9 cellular contexts compared by ENCODE assay signal in the genomic region with DNA sequence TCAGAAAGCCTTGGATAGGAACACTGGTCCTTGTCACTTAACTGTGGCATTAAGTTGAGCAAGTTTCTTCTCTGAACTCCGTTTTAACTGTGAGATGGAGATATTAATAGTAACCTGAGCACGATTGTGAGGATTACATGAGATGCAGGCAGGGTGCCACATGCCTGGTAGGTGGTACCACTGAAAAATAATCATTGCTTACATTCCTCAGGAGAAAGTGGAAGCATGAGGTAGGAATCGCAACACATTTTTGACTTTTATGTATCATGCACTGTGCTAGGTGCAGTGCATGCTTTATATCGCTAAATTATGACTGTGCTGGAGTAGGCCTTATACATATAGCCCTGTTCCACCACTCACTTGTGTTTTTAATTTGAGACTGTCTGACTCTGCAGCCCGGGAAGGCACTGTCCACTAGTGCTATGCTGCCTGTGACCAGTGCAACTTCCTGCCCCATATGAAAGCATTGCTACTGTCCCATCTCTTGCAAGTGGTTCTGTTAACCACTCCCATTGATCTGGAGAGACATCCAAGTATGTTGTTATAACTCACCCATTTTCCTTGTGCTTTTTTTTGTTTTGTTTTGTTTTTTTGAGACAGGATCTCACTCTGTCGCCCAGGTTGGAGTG. TPM values are rescaled to one million over a fixed set of nuclear protein-coding genes. Genes with fewer than 3 reads are reported as not detected.
A peak's percentile ranks its signal among the peaks of the same experiment; 100 is the strongest.
DNase-seq lines count a peak whose midpoint lies in the region; ATAC-seq and TF ChIP-seq lines count a peak whose summit lies in the region.
"Had no signal": no experiment of that assay in that cellular context is flagged by ENCODE, and none has a peak within 500 bp of the region (broad histone marks: within the 10 kb centered on the region; RNA-seq: fewer than 3 reads in every experiment).

No MANE protein-coding gene starts in this region.

- H3K9me3 Mint-ChIP-seq in activated naive CD8-positive, alpha-beta T cell treated with anti-CD3 and anti-CD28 coated beads, Interleukin-2, amount 10 ng/mL, durations not matched to agents 7 days and 5 days, result no peaks in the 10 kb centered on the region
- H3K9me3 Mint-ChIP-seq in immature natural killer cell, result no peaks in the 10 kb centered on the region

- H3K9me3 ChIP-seq in SK-N-SH (no peaks in the 10 kb centered on the region), subcutaneous abdominal adipose tissue (ENCODE audit: control insufficient read depth in 5 of 5, low read length in 5 of 5) (no peaks in the 10 kb centered on the region)

- H3K4me2 ChIP-seq in SK-N-SH, result peak overlapping the region; percentile 92

- H4K20me1 ChIP-seq in SK-N-SH (ENCODE audit: insufficient read depth), result no peaks in the 10 kb centered on the region

- peak overlapping the region; percentile 91 for H3K9ac ChIP-seq in SK-N-SH
- peak overlapping the region; percentile 91 to 99 (median 97) for H3K9ac ChIP-seq in subcutaneous abdominal adipose tissue (ENCODE audit: low read length in 5 of 5)

- in situ Hi-C loops in GM13977 (cut with MboI; ENCODE audit: low pct_unique_long_range_greater_than_20kb, low sequenced_read_pairs, unreplicated experiment), result no loop called here

- POLR2A ChIA-PET in SK-N-SH (lab: Yijun Ruan, JAX), result no interaction called here
- POLR2A ChIA-PET in activated naive CD8-positive, alpha-beta T cell treated with anti-CD3 and anti-CD28 coated beads, Interleukin-2, amount 10 ng/mL, durations not matched to agents 7 days and 5 days (lab: Charles Lee), result no interaction called here

- no peaks in the 10 kb centered on the region for H3K9me2 ChIP-seq in SK-N-SH

- peaks cover 10 to 25% of the 10 kb centered on the region in 2 experiments for H3K36me3 ChIP-seq in SK-N-SH (replicated peaks in 1 of 2; ENCODE audit: control insufficient read depth in 1 of 2, insufficient read depth in 2 of 2, low read length in 1 of 2)
- peaks cover 3 to 21% (median 16%) of the 10 kb centered on the region in 5 donors for H3K36me3 ChIP-seq in subcutaneous abdominal adipose tissue (ENCODE audit: control insufficient read depth in 5 of 5, insufficient read depth in 5 of 5, low read length in 5 of 5)

- no peak for TF ChIP-seq RAD21 in SK-N-SH (IDR thresholded peaks at IDR 0.05; ENCODE audit: low read length)

- peak overlapping the region; percentile 84 to 89 for H3K4me3 ChIP-seq in SK-N-SH (ENCODE audit: low read depth in 2 of 2, low read length in 1 of 2)
- peak overlapping the region; percentile 96 to 100 (median 99) for H3K4me3 ChIP-seq in subcutaneous abdominal adipose tissue (ENCODE audit: low read depth in 1 of 5, low read length in 5 of 5)

- CTCF ChIA-PET in SK-N-SH (lab: Yijun Ruan, JAX), result no interaction called here

- H3K27me3 Mint-ChIP-seq in activated naive CD8-positive, alpha-beta T cell treated with anti-CD3 and anti-CD28 coated beads, Interleukin-2, amount 10 ng/mL, durations not matched to agents 7 days and 5 days, result no peaks in the 10 kb centered on the region
- H3K27me3 Mint-ChIP-seq in immature natural killer cell (ENCODE audit: low read depth in 3 of 3), result peaks cover 0 to 3% (median 0%) of the 10 kb centered on the region in 3 donors

- peak overlapping the region; percentile 90 for H3K27ac Mint-ChIP-seq in activated naive CD8-positive, alpha-beta T cell treated with anti-CD3 and anti-CD28 coated beads, Interleukin-2, amount 10 ng/mL, durations not matched to agents 7 days and 5 days
- H3K27ac Mint-ChIP-seq in immature natural killer cell, result peak overlapping the region; percentile 94 to 99 (median 98)

- H3K4me1 ChIP-seq in SK-N-SH (ENCODE audit: control insufficient read depth in 1 of 2, insufficient read depth in 2 of 2, low read depth in 1 of 2, low read length in 1 of 2) (peaks cover 2 to 15% of the 10 kb centered on the region in 2 experiments; a peak in 2 of 4 replicates), subcutaneous abdominal adipose tissue (ENCODE audit: control insufficient read depth in 5 of 5, insufficient read depth in 5 of 5, low read length in 5 of 5) (peaks cover 6 to 33% (median 24%) of the 10 kb centered on the region in 5 donors)

- H3K79me2 ChIP-seq in SK-N-SH (ENCODE audit: insufficient read depth), result peaks cover 47% of the 10 kb centered on the region

- peak overlapping the region; percentile 91 for H3K4me3 Mint-ChIP-seq in activated naive CD8-positive, alpha-beta T cell treated with anti-CD3 and anti-CD28 coated beads, Interleukin-2, amount 10 ng/mL, durations not matched to agents 7 days and 5 days
- peak overlapping the region; percentile 98 to 100 (median 99) for H3K4me3 Mint-ChIP-seq in immature natural killer cell

- ATAC-seq in SK-N-SH treated with all-trans-retinoic acid at 6 μM for 48 hours (no peak), HG03469 (IDR thresholded peaks at IDR 0.05; ENCODE audit: unreplicated experiment) (no peak)
- no peak for ATAC-seq in activated naive CD8-positive, alpha-beta T cell treated with anti-CD3 and anti-CD28 coated beads, Interleukin-2, amount 10 ng/mL, durations not matched to agents 7 days and 5 days (ENCODE audit: low read depth)

- peaks cover 5% of the 10 kb centered on the region for H3F3A ChIP-seq in SK-N-SH (replicated peaks; ENCODE audit: insufficient read depth)

- H3K27me3 ChIP-seq in SK-N-SH (ENCODE audit: insufficient read depth), result no peaks in the 10 kb centered on the region
- no peaks in the 10 kb centered on the region for H3K27me3 ChIP-seq in subcutaneous abdominal adipose tissue (ENCODE audit: control insufficient read depth in 5 of 5, insufficient read depth in 4 of 5, low read length in 5 of 5)

- DNase-seq in SK-N-SH (no peak), immature natural killer cell (no peak), LoVo (ENCODE audit: low spot score) (no peak), GM13977 (ENCODE audit: low spot score) (no peak)
- no peak for DNase-seq in activated naive CD8-positive, alpha-beta T cell treated with anti-CD3 and anti-CD28 coated beads, Interleukin-2, amount 10 ng/mL, durations not matched to agents 7 days and 5 days

- no peak for TF ChIP-seq EP300 in SK-N-SH (IDR thresholded peaks at IDR 0.05; ENCODE audit: borderline replicate concordance in 1 of 2, low read depth in 1 of 2, low read length in 1 of 2)

- H3K4me1 Mint-ChIP-seq in activated naive CD8-positive, alpha-beta T cell treated with anti-CD3 and anti-CD28 coated beads, Interleukin-2, amount 10 ng/mL, durations not matched to agents 7 days and 5 days, result peaks cover 24% of the 10 kb centered on the region
- H3K4me1 Mint-ChIP-seq in immature natural killer cell, result peaks cover 36 to 49% of the 10 kb centered on the region in 2 donors

- TF ChIP-seq CTCF in SK-N-SH (IDR thresholded peaks at IDR 0.05), result no peak
- TF ChIP-seq CTCF in GM13977 (IDR thresholded peaks at IDR 0.05; ENCODE audit: extremely low read depth, insufficient read depth, missing control alignments), result no peak

- 50% methylated on average over 6 of the region's 6 CpGs for WGBS in SK-N-SH (ENCODE audit: low lambda C conversion rate)

- H3K27ac ChIP-seq in SK-N-SH (ENCODE audit: low read depth in 2 of 2, low read length in 1 of 2) (peak overlapping the region in 1 of 2 experiments; percentile 73; a peak in 1 of 4 replicates), subcutaneous abdominal adipose tissue (ENCODE audit: low read depth, low read length) (no peak overlapping the region)

- H3K36me3 Mint-ChIP-seq in activated naive CD8-positive, alpha-beta T cell treated with anti-CD3 and anti-CD28 coated beads, Interleukin-2, amount 10 ng/mL, durations not matched to agents 7 days and 5 days, result peaks cover 21% of the 10 kb centered on the region
- H3K36me3 Mint-ChIP-seq in immature natural killer cell, result no peaks in the 10 kb centered on the region

- H2AFZ ChIP-seq in SK-N-SH (ENCODE audit: low read depth), result no peak overlapping the region

TF ChIP-seq in SK-N-SH, 30 proteins besides CTCF, POLR2A, EP300 and RAD21 (continues in another document):
- TF ChIP-seq MXI1 (IDR thresholded peaks at IDR 0.05; ENCODE audit: low read depth, low read length), result no peak
- no peak for TF ChIP-seq GABPA (IDR thresholded peaks at IDR 0.05; ENCODE audit: low read depth)
- TF ChIP-seq USF2 (IDR thresholded peaks at IDR 0.05; ENCODE audit: borderline replicate concordance, low read depth, low read length), result no peak

TF ChIP-seq in SK-N-SH treated with all-trans-retinoic acid at 6 μM for 48 hours, 23 proteins besides CTCF, POLR2A, EP300 and RAD21:
- no peak for TF ChIP-seq ESRRG (CRISPR knock-in tag; IDR thresholded peaks at IDR 0.05)
- no peak for TF ChIP-seq ISL1 (CRISPR knock-in tag; IDR thresholded peaks at IDR 0.05)
- no peak for TF ChIP-seq TOX (CRISPR knock-in tag; IDR thresholded peaks at IDR 0.05; ENCODE audit: borderline replicate concordance)
- no peak for TF ChIP-seq BACH2 (CRISPR knock-in tag; IDR thresholded peaks at IDR 0.05; ENCODE audit: borderline replicate concordance)
- TF ChIP-seq ZFP3 (CRISPR knock-in tag; IDR thresholded peaks at IDR 0.05), result no peak
- no peak for TF ChIP-seq CSDC2 (CRISPR knock-in tag; IDR thresholded peaks at IDR 0.05)
- no peak for TF ChIP-seq ZNF565 (CRISPR knock-in tag; conservative IDR thresholded peaks at IDR 0.05; ENCODE audit: low read depth)
- TF ChIP-seq RARB (CRISPR knock-in tag; IDR thresholded peaks at IDR 0.05), result no peak
- TF ChIP-seq ARNTL (CRISPR knock-in tag; IDR thresholded peaks at IDR 0.05; ENCODE audit: borderline replicate concordance, low read depth), result no peak
- no peak for TF ChIP-seq OSR1 (CRISPR knock-in tag; IDR thresholded peaks at IDR 0.05)
- no peak for TF ChIP-seq GLIS3 (CRISPR knock-in tag; IDR thresholded peaks at IDR 0.05)
- TF ChIP-seq SNAI2 (CRISPR knock-in tag; IDR thresholded peaks at IDR 0.05), result no peak

RNA-seq across cellular contexts. Expression of gene UQCR10, which starts 1.0 kb away (rescaled TPM):
- polyA plus RNA-seq in SK-N-SH (2012; rRNA removed) (229 and 248 TPM in 2 replicates), immature natural killer cell (100 to 1,000 TPM; 285 to 342 (median 286) TPM)
- 183 and 224 TPM in 2 replicates for polyA plus RNA-seq in SK-N-SH (2012; cell fraction: cytosol; rRNA removed)
- 70.0 and 99.9 TPM in 2 replicates for polyA plus RNA-seq in SK-N-SH (2012; cell fraction: nucleus; rRNA removed)
- total RNA-seq in activated naive CD8-positive, alpha-beta T cell treated with anti-CD3 and anti-CD28 coated beads, Interleukin-2, amount 10 ng/mL, durations not matched to agents 7 days and 5 days, result 10 to 100 TPM; 83.6 to 84.2 TPM

RNA-seq across cellular contexts. Expression of gene ZMAT5, which starts 1.4 kb away (rescaled TPM):
- polyA plus RNA-seq in SK-N-SH (2012; rRNA removed) (33.5 and 35.0 TPM in 2 replicates), immature natural killer cell (10 to 100 TPM; 59.3 to 77.7 (median 72.2) TPM)
- 15.9 and 25.0 TPM in 2 replicates for polyA plus RNA-seq in SK-N-SH (2012; cell fraction: cytosol; rRNA removed)
- polyA plus RNA-seq in SK-N-SH (2012; cell fraction: nucleus; rRNA removed), result 16.8 and 18.9 TPM in 2 replicates
- total RNA-seq in activated naive CD8-positive, alpha-beta T cell treated with anti-CD3 and anti-CD28 coated beads, Interleukin-2, amount 10 ng/mL, durations not matched to agents 7 days and 5 days, result 10 to 100 TPM; 19.4 to 20.6 TPM

RNA-seq across cellular contexts. Expression of gene CABP7, which starts 48.4 kb away (rescaled TPM):
- polyA plus RNA-seq in SK-N-SH (2012; rRNA removed) (0.72 and 0.73 TPM in 2 replicates), immature natural killer cell (under 1 TPM in 2 of 3 donors, not detected in 1; 0.14 TPM)
- 0.42 and 0.55 TPM in 2 replicates for polyA plus RNA-seq in SK-N-SH (2012; cell fraction: cytosol; rRNA removed)
- 1.0 and 1.2 TPM in 2 replicates for polyA plus RNA-seq in SK-N-SH (2012; cell fraction: nucleus; rRNA removed)
- total RNA-seq in activated naive CD8-positive, alpha-beta T cell treated with anti-CD3 and anti-CD28 coated beads, Interleukin-2, amount 10 ng/mL, durations not matched to agents 7 days and 5 days, result under 1 TPM in 1 of 2 experiments, not detected in 1; 0.09 TPM
- total RNA-seq: glomerular endothelial cell had no signal
